In the genomic region with DNA sequence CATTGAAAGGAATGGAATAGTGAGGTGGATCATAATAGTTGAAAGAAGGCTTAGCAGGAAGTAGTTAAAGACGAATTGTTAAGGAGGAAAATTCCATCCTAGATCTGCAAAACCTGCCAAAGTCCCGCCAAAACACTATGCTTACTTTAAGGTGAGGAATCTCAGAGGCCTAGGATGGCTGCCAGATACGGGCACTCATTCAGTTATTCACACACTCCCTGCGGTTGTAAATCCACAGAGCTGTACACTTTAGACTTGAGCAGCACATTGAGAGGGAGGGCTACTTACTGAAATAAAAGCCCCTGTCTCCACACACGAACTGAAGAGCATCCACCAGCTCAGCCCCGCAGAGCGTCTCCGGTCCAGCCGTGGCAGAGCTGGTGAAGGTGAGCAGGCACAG, we compare ENCODE assay signal across 22 cellular contexts. TPM values are rescaled to one million over a fixed set of nuclear protein-coding genes. Genes with fewer than 3 reads are reported as not detected.
A peak's percentile ranks its signal among the peaks of the same experiment; 100 is the strongest.
DNase-seq lines count a peak whose midpoint lies in the region; ATAC-seq, FAIRE-seq and TF ChIP-seq lines count a peak whose summit lies in the region.
"Had no signal": no experiment of that assay in that cellular context is flagged by ENCODE, and none has a peak within 500 bp of the region (broad histone marks: within the 10 kb centered on the region; RNA-seq: fewer than 3 reads in every experiment).

No MANE protein-coding gene starts in this region.

- TF ChIP-seq POLR2A in breast epithelium (IDR thresholded peaks at IDR 0.05) (no peak), lower leg skin (IDR thresholded peaks at IDR 0.05) (no peak)

- H2AFZ ChIP-seq in mammary epithelial cell (ENCODE audit: low read depth, low read length) (no peak overlapping the region), astrocyte (ENCODE audit: low read depth, low read length) (no peak overlapping the region)

- H3K4me1 ChIP-seq in breast epithelium (peaks cover 0 to 12% of the 10 kb centered on the region in 2 donors), mammary epithelial cell (ENCODE audit: insufficient read depth, low read length) (peaks cover 8% of the 10 kb centered on the region), astrocyte (ENCODE audit: insufficient read depth, low read length) (peaks cover 4% of the 10 kb centered on the region), psoas muscle (peaks cover 9% of the 10 kb centered on the region)

- no peak for FAIRE-seq in astrocyte (lab: Jason Lieb, UNC)
- FAIRE-seq: A204.1, HepG2 had no signal

- DNase-seq in breast epithelium (ENCODE audit: low spot score in 2 of 2): no peak
- DNase-seq in mammary epithelial cell: no peak
- peak; percentile 26 for DNase-seq in astrocyte (ENCODE audit: low read depth)
- DNase-seq in mesothelial cell of epicardium (ENCODE audit: low spot score in 2 of 2, unreplicated experiment in 2 of 2): no peak
- DNase-seq in activated CD8-positive, alpha-beta T cell treated with anti-CD3 and anti-CD28 coated beads, Interleukin-2, amount 10 ng/mL, durations not matched to agents 7 days and 5 days: no peak
- DNase-seq in lower leg skin (ENCODE audit: low spot score in 2 of 2): no peak
- no peak for DNase-seq in psoas muscle
- DNase-seq: GF-D8; MG63; NCI-H1092; NCI-H146; NCI-H2107; NCI-H345; NCI-H526 treated with DMSO at 0.1 percent for 48 hours; NK-92 treated with Interleukin-12 subunit alpha and Interleukin-12 subunit beta, amount 100 ng/mL, for 24 hours had no signal

- H3K79me2 ChIP-seq in mammary epithelial cell (ENCODE audit: insufficient read depth, low read length) (no peaks in the 10 kb centered on the region), astrocyte (ENCODE audit: insufficient read depth, low read length) (no peaks in the 10 kb centered on the region)

- H3K4me2 ChIP-seq in mammary epithelial cell (ENCODE audit: insufficient read depth, low read depth, low read length) (no peak overlapping the region), astrocyte (ENCODE audit: low read length) (no peak overlapping the region)
- H3K4me2 ChIP-seq: BLaER1 treated with 17β-estradiol and CSF1 and Interleukin-3, amounts not matched to agents 10 nM and 100 nM; KMS-11 had no signal

- H3K36me3 Mint-ChIP-seq in astrocyte (ENCODE audit: low read depth, unreplicated experiment) (no peaks in the 10 kb centered on the region), mesothelial cell of epicardium (peaks cover 2% of the 10 kb centered on the region)
- H3K36me3 Mint-ChIP-seq in activated CD8-positive, alpha-beta T cell treated with anti-CD3 and anti-CD28 coated beads, Interleukin-2, amount 10 ng/mL, durations not matched to agents 7 days and 5 days (ENCODE audit: low read depth): no peaks in the 10 kb centered on the region

- no peaks in the 10 kb centered on the region for H3K9me3 ChIP-seq in breast epithelium
- H3K9me3 ChIP-seq in mammary epithelial cell (replicated peaks; ENCODE audit: insufficient read depth, low read length): no peaks in the 10 kb centered on the region
- H3K9me3 ChIP-seq in astrocyte (ENCODE audit: insufficient read depth, low read depth, low read length): no peaks in the 10 kb centered on the region
- H3K9me3 ChIP-seq in psoas muscle: no peaks in the 10 kb centered on the region
- H3K9me3 ChIP-seq: BLaER1 treated with 17β-estradiol and CSF1 and Interleukin-3, amounts not matched to agents 10 nM and 100 nM; MG63 had no signal

- WGBS in mammary epithelial cell (ENCODE audit: low coverage, missing lambda C conversion rate): 58% methylated on average over 9 of the region's 9 CpGs
- WGBS in lower leg skin, 2 donors: 76 to 84% methylated on average over 9 of the region's 9 CpGs
- 67 to 76% (median 67%) methylated on average over 9 of the region's 9 CpGs for WGBS in psoas muscle, 3 donors

- H3K4me1 Mint-ChIP-seq in astrocyte (ENCODE audit: low read depth, unreplicated experiment): peaks cover 18% of the 10 kb centered on the region
- H3K4me1 Mint-ChIP-seq in mesothelial cell of epicardium: peaks cover 60% of the 10 kb centered on the region
- H3K4me1 Mint-ChIP-seq in activated CD8-positive, alpha-beta T cell treated with anti-CD3 and anti-CD28 coated beads, Interleukin-2, amount 10 ng/mL, durations not matched to agents 7 days and 5 days (ENCODE audit: low read depth): peaks cover 37% of the 10 kb centered on the region

- H3K9me3 Mint-ChIP-seq in astrocyte (ENCODE audit: unreplicated experiment) (no peaks in the 10 kb centered on the region), mesothelial cell of epicardium (no peaks in the 10 kb centered on the region)
- no peaks in the 10 kb centered on the region for H3K9me3 Mint-ChIP-seq in activated CD8-positive, alpha-beta T cell treated with anti-CD3 and anti-CD28 coated beads, Interleukin-2, amount 10 ng/mL, durations not matched to agents 7 days and 5 days (ENCODE audit: insufficient read depth)

- no peak for TF ChIP-seq CTCF in breast epithelium (IDR thresholded peaks at IDR 0.05)
- TF ChIP-seq CTCF in mammary epithelial cell (conservative IDR thresholded peaks at IDR 0.05 in 1 of 2, IDR thresholded peaks at IDR 0.05 in 1 of 2; ENCODE audit: extremely low read depth in 1 of 2, insufficient read depth in 1 of 2, low read depth in 1 of 2, low read length in 2 of 2): no peak
- TF ChIP-seq CTCF in astrocyte (IDR thresholded peaks at IDR 0.05; ENCODE audit: insufficient read depth, low read depth, low read length): no peak
- no peak for TF ChIP-seq CTCF in mesothelial cell of epicardium (IDR thresholded peaks at IDR 0.05; ENCODE audit: unreplicated experiment)
- no peak for TF ChIP-seq CTCF in lower leg skin (IDR thresholded peaks at IDR 0.05)
- TF ChIP-seq CTCF in psoas muscle (IDR thresholded peaks at IDR 0.05): no peak

- H3K4me3 Mint-ChIP-seq in astrocyte (ENCODE audit: unreplicated experiment): no peak overlapping the region
- peak overlapping the region; percentile 21 for H3K4me3 Mint-ChIP-seq in mesothelial cell of epicardium
- no peak overlapping the region for H3K4me3 Mint-ChIP-seq in activated CD8-positive, alpha-beta T cell treated with anti-CD3 and anti-CD28 coated beads, Interleukin-2, amount 10 ng/mL, durations not matched to agents 7 days and 5 days

- no TSS peak for BruUV-seq in mammary epithelial cell (replicated peaks; lab: Mats Ljungman, UMichigan)

- intact Hi-C loops in breast epithelium (cut with DNase I; ENCODE audit: low total_unique reads): no loop called here
- intact Hi-C loops in mammary epithelial cell (cut with micrococcal nuclease): no loop called here
- intact Hi-C loops in lower leg skin (cut with DNase I; ENCODE audit: low total_unique reads): no loop called here
- intact Hi-C loops in psoas muscle (cut with DNase I): loop anchor here in 1 of 2 donors (5.0 kb wide), 1 partner anchor 48 kb away; no protein-coding TSS in a partner anchor

- CTCF ChIA-PET in mammary epithelial cell (lab: Charles Lee; ENCODE audit: low non-redundant PET): no interaction called here
- CTCF ChIA-PET in activated CD8-positive, alpha-beta T cell treated with anti-CD3 and anti-CD28 coated beads, Interleukin-2, amount 10 ng/mL, durations not matched to agents 7 days and 5 days (lab: Charles Lee): no interaction called here

- H3K27me3 Mint-ChIP-seq in astrocyte (ENCODE audit: low read depth, unreplicated experiment): no peaks in the 10 kb centered on the region
- H3K27me3 Mint-ChIP-seq in mesothelial cell of epicardium (ENCODE audit: low read depth): no peaks in the 10 kb centered on the region
- H3K27me3 Mint-ChIP-seq in activated CD8-positive, alpha-beta T cell treated with anti-CD3 and anti-CD28 coated beads, Interleukin-2, amount 10 ng/mL, durations not matched to agents 7 days and 5 days (ENCODE audit: low read depth): no peaks in the 10 kb centered on the region

- no peaks in the 10 kb centered on the region for H4K20me1 ChIP-seq in mammary epithelial cell (ENCODE audit: insufficient read depth, low read length)
- H4K20me1 ChIP-seq in astrocyte (ENCODE audit: insufficient read depth, low read length): no peaks in the 10 kb centered on the region
- H4K20me1 ChIP-seq: BLaER1 treated with 17β-estradiol and CSF1 and Interleukin-3, amounts not matched to agents 10 nM and 100 nM had no signal

- H3K27ac Mint-ChIP-seq in astrocyte (ENCODE audit: unreplicated experiment) (no peak overlapping the region), mesothelial cell of epicardium (peak overlapping the region; percentile 10)
- no peak overlapping the region for H3K27ac Mint-ChIP-seq in activated CD8-positive, alpha-beta T cell treated with anti-CD3 and anti-CD28 coated beads, Interleukin-2, amount 10 ng/mL, durations not matched to agents 7 days and 5 days

- H3K27ac ChIP-seq in breast epithelium (peak overlapping the region in 1 of 2 donors; percentile 33), mammary epithelial cell (ENCODE audit: insufficient read depth, low read depth, low read length) (no peak overlapping the region), astrocyte (ENCODE audit: low read depth, low read length) (no peak overlapping the region), psoas muscle (no peak overlapping the region)
- H3K27ac ChIP-seq: BLaER1 treated with 17β-estradiol and CSF1 and Interleukin-3, amounts not matched to agents 10 nM and 100 nM; KMS-11 had no signal

- POLR2A ChIA-PET in activated CD8-positive, alpha-beta T cell treated with anti-CD3 and anti-CD28 coated beads, Interleukin-2, amount 10 ng/mL, durations not matched to agents 7 days and 5 days (lab: Charles Lee): no interaction called here

- H3K4me3 ChIP-seq in breast epithelium: peak overlapping the region in 2 of 3 donors; percentile 45 to 54
- H3K4me3 ChIP-seq in mammary epithelial cell (replicated peaks in 1 of 3; ENCODE audit: insufficient read depth in 1 of 3, low read depth in 2 of 3, low read length in 3 of 3): no peak overlapping the region
- no peak overlapping the region for H3K4me3 ChIP-seq in astrocyte (ENCODE audit: insufficient read depth, low read depth, low read length)
- H3K4me3 ChIP-seq in lower leg skin (ENCODE audit: low read depth, poor library complexity, severe bottlenecking): no peak overlapping the region
- no peak overlapping the region for H3K4me3 ChIP-seq in psoas muscle
- H3K4me3 ChIP-seq: BLaER1 treated with 17β-estradiol and CSF1 and Interleukin-3, amounts not matched to agents 10 nM and 100 nM; MG63 had no signal

- in situ Hi-C loops in mammary epithelial cell (cut with MboI; ENCODE audit: low sequenced_read_pairs in 2 of 2): loop anchor here (25.0 kb wide), 2 partner anchors 513 to 538 kb away; no protein-coding TSS in a partner anchor

- H3K9ac ChIP-seq in mammary epithelial cell (ENCODE audit: insufficient read depth, low read length) (no peak overlapping the region), astrocyte (ENCODE audit: low read length) (no peak overlapping the region)
- H3K9ac ChIP-seq: BLaER1 treated with 17β-estradiol and CSF1 and Interleukin-3, amounts not matched to agents 10 nM and 100 nM; KMS-11 had no signal

- no peak for ATAC-seq in activated CD8-positive, alpha-beta T cell treated with anti-CD3 and anti-CD28 coated beads, Interleukin-2, amount 10 ng/mL, durations not matched to agents 7 days and 5 days
- ATAC-seq in HG02885 (IDR thresholded peaks at IDR 0.05; ENCODE audit: poor library complexity, unreplicated experiment): no peak
- no peak for ATAC-seq in psoas muscle
- ATAC-seq: HepG2 had no signal

- dilution Hi-C loops in mammary epithelial cell (cut with HindIII; ENCODE audit: low sequenced_read_pairs): no loop called here

- H3K36me3 ChIP-seq in breast epithelium: no peaks in the 10 kb centered on the region
- no peaks in the 10 kb centered on the region for H3K36me3 ChIP-seq in mammary epithelial cell (ENCODE audit: insufficient read depth, low read length)
- no peaks in the 10 kb centered on the region for H3K36me3 ChIP-seq in astrocyte (ENCODE audit: insufficient read depth, low read length)
- no peaks in the 10 kb centered on the region for H3K36me3 ChIP-seq in psoas muscle (ENCODE audit: insufficient read depth in 1 of 2, low read depth in 1 of 2)
- H3K36me3 ChIP-seq: BLaER1 treated with 17β-estradiol and CSF1 and Interleukin-3, amounts not matched to agents 10 nM and 100 nM; MG63 had no signal

- H3K27me3 ChIP-seq in breast epithelium (no peaks in the 10 kb centered on the region), mammary epithelial cell (ENCODE audit: insufficient read depth, low read length) (no peaks in the 10 kb centered on the region), astrocyte (ENCODE audit: insufficient read depth, low read length) (no peaks in the 10 kb centered on the region), psoas muscle (ENCODE audit: insufficient read depth in 3 of 3, low read length in 2 of 3) (no peaks in the 10 kb centered on the region)
- H3K27me3 ChIP-seq: BLaER1 treated with 17β-estradiol and CSF1 and Interleukin-3, amounts not matched to agents 10 nM and 100 nM; MG63 had no signal

RNA-seq across cellular contexts. Expression of a gene that starts 5.0 kb away (rescaled TPM):
- 100 to 1,000 TPM in 2 of 3 donors, 10 to 100 TPM in 1; 56.6 to 108 (median 101) TPM for total RNA-seq in breast epithelium
- not detected for total RNA-seq in mammary epithelial cell
- not detected for polyA plus RNA-seq in mammary epithelial cell
- polyA minus RNA-seq in mammary epithelial cell: not detected
- total RNA-seq in astrocyte: 1.9 and 2.3 TPM in 2 replicates
- 62.2 to 76.8 TPM (median 66.9 TPM) in 3 replicates for total RNA-seq in mesothelial cell of epicardium
- total RNA-seq in activated CD8-positive, alpha-beta T cell treated with anti-CD3 and anti-CD28 coated beads, Interleukin-2, amount 10 ng/mL, durations not matched to agents 7 days and 5 days: 1 to 10 TPM in 1 of 2 experiments, under 1 TPM in 1; 0.52 to 1.2 TPM
- 10 to 100 TPM in 1 of 4 donors, 1 to 10 TPM in 2, under 1 TPM in 1; 0.84 to 42.3 (median 4.9) TPM for total RNA-seq in lower leg skin
- 10 to 100 TPM; 15.0 to 30.2 (median 22.3) TPM for total RNA-seq in psoas muscle
- 10 to 100 TPM in 2 of 3 donors, 1 to 10 TPM in 1; 5.3 to 18.7 (median 10.4) TPM for polyA plus RNA-seq in psoas muscle
- total RNA-seq: Daoy, HepG2, OCI-LY7 had no signal
- polyA plus RNA-seq: HepG2 had no signal

Comparison
In these comparisons a context has a peak if more than half of its experiments do, and no peak if none do; other contexts are left out.
1. H3K4me3 ChIP-seq: peak in breast epithelium (2 of 3); none in mammary epithelial cell (0 of 3), astrocyte (single experiment), lower leg skin (single experiment) and psoas muscle (single experiment).